ENCODE assay signal across 11 cellular contexts in the genomic region with DNA sequence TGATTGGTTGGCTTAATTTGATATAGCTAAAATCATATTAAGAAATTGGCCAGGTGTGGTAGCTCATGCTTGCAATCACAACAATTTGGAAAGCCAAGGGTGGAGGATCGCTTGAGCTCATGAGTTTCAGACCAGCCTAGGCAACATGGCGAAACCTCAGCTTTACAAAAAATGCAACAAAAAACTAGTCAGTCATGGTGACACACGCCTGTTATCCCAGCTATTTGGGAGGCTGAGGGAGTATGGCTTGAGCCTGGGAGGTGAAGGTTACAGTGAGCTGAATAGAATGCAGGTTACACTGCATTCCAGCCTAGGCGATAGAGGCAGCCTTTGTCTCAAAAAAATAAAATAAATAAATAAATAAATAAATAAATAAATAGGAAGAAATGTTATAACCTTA.
"Had no signal": no experiment of that assay in that cellular context is flagged by ENCODE, and none has a peak within 500 bp of the region (broad histone marks: within the 10 kb centered on the region; RNA-seq: fewer than 3 reads in every experiment).

No MANE protein-coding gene starts in this region.

- H2AFZ ChIP-seq: GM23248, GM23338 had no signal

- DNase-seq: GM23248, GOT3, H7, H9, HCEC 1CT, HFFc6 had no signal

- H3K4me1 ChIP-seq: HAP-1 had no signal

- FAIRE-seq: H1, H54 had no signal

- H3K9me3 ChIP-seq: HAP-1 had no signal

- H3K9ac ChIP-seq: GM23248 had no signal

- ATAC-seq: GM23338, HCT116 had no signal

- H3K4me2 ChIP-seq: GM23338 had no signal

- H3K36me3 ChIP-seq: HAP-1 had no signal

- H3K4me3 ChIP-seq: GM23248, GM23338, HAP-1 had no signal

- H3K27ac ChIP-seq: GM23248 had no signal
